ENCODE assay signal across 29 cellular contexts in genomic region chr22:50454556-50455075, GRCh38. TPM values are rescaled to one million over a fixed set of nuclear protein-coding genes. Genes with fewer than 3 reads are reported as not detected.
"Had no signal": no experiment of that assay in that cellular context is flagged by ENCODE, and none has a peak within 500 bp of the region (broad histone marks: within the 10 kb centered on the region; RNA-seq: fewer than 3 reads in every experiment).

No MANE protein-coding gene starts in this region.

- H3K4me3 Mint-ChIP-seq: activated CD4-positive, alpha-beta memory T cell treated with anti-CD3 and anti-CD28 coated beads for 36 hours; activated CD4-positive, alpha-beta T cell treated with anti-CD3 and anti-CD28 coated beads, Interleukin-2, amount 10 ng/mL, durations not matched to agents 7 days and 5 days; activated naive CD4-positive, alpha-beta T cell treated with anti-CD3 and anti-CD28 coated beads, Interleukin-2, amount 50 U/mL, for 24 hours; activated T-helper 1 cell treated with anti-CD3 and anti-CD28 coated beads, Interleukin-12 subunit alpha, Interleukin-12 subunit beta, Interleukin-2, Interleukin-4 antibody, amounts not matched to agents 30 ng/mL and 10 ng/mL and 1 ng/mL, durations not matched to agents 14 hours and 24 hours and 36 hours; T-helper 1 cell treated with Interleukin-12 subunit alpha and Interleukin-12 subunit beta and Interleukin-4 antibody, amounts not matched to agents 30 μg/mL and 1 μg/mL, for 36 hours had no signal

- FAIRE-seq: bronchial epithelial cell had no signal

- H3K27me3 Mint-ChIP-seq: activated CD4-positive, alpha-beta memory T cell treated with anti-CD3 and anti-CD28 coated beads for 36 hours; activated CD4-positive, alpha-beta T cell treated with anti-CD3 and anti-CD28 coated beads, Interleukin-2, amount 10 ng/mL, durations not matched to agents 7 days and 5 days; activated naive CD4-positive, alpha-beta T cell treated with anti-CD3 and anti-CD28 coated beads, Interleukin-2, amount 50 U/mL, for 24 hours had no signal

- ATAC-seq: SK-N-SH treated with all-trans-retinoic acid at 6 μM for 48 hours had no signal

- H3K9me3 ChIP-seq: Peyer's patch, SJSA1 had no signal

- H3K27ac Mint-ChIP-seq: activated CD4-positive, alpha-beta T cell treated with anti-CD3 and anti-CD28 coated beads, Interleukin-2, amount 10 ng/mL, durations not matched to agents 7 days and 5 days; activated T-helper 1 cell treated with anti-CD3 and anti-CD28 coated beads, Interleukin-12 subunit alpha, Interleukin-12 subunit beta, Interleukin-2, Interleukin-4 antibody, amounts not matched to agents 30 ng/mL and 10 ng/mL and 1 ng/mL, durations not matched to agents 14 hours and 24 hours and 36 hours; T-helper 1 cell treated with Interleukin-12 subunit alpha and Interleukin-12 subunit beta and Interleukin-4 antibody, amounts not matched to agents 30 μg/mL and 1 μg/mL, for 36 hours had no signal

- H3K27ac ChIP-seq: Peyer's patch, SJSA1 had no signal

- H3K27me3 ChIP-seq: Peyer's patch, SJSA1 had no signal

- H3K9me3 Mint-ChIP-seq: activated CD4-positive, alpha-beta memory T cell treated with anti-CD3 and anti-CD28 coated beads for 36 hours; activated CD4-positive, alpha-beta T cell treated with anti-CD3 and anti-CD28 coated beads, Interleukin-2, amount 10 ng/mL, durations not matched to agents 7 days and 5 days; activated naive CD4-positive, alpha-beta T cell treated with anti-CD3 and anti-CD28 coated beads, Interleukin-2, amount 50 U/mL, for 24 hours; activated T-helper 1 cell treated with anti-CD3 and anti-CD28 coated beads, Interleukin-12 subunit alpha, Interleukin-12 subunit beta, Interleukin-2, Interleukin-4 antibody, amounts not matched to agents 30 ng/mL and 10 ng/mL and 1 ng/mL, durations not matched to agents 14 hours and 24 hours and 36 hours; T-helper 1 cell treated with Interleukin-12 subunit alpha and Interleukin-12 subunit beta and Interleukin-4 antibody, amounts not matched to agents 30 μg/mL and 1 μg/mL, for 36 hours had no signal

- DNase-seq: activated CD4-positive, alpha-beta memory T cell treated with anti-CD3 and anti-CD28 coated beads for 36 hours; activated CD4-positive, alpha-beta T cell treated with anti-CD3 and anti-CD28 coated beads, Interleukin-2, amount 10 ng/mL, durations not matched to agents 7 days and 5 days; activated CD4-positive, CD25-positive, alpha-beta regulatory T cell; activated CD8-positive, alpha-beta memory T cell treated with anti-CD3 and anti-CD28 coated beads, Interleukin-2, amount 50 U/mL, for 4 hours; activated effector memory CD4-positive, alpha-beta T cell treated with Interleukin-2 at 50 U/mL for 16 hours; activated naive CD4-positive, alpha-beta T cell; aorta; IMR-90; KG1; NCI-H1092; NCI-H1417; NCI-H1930; NCI-H2171 treated with DMSO at 0.1 percent for 48 hours; NCI-H226; NCI-H510A; NCI-H526 treated with DMSO at 0.1 percent for 48 hours; NCI-H82; OCI-M1; Peyer's patch; SHP77; T-helper 9 cell had no signal

- H3K4me3 ChIP-seq: Peyer's patch, SJSA1 had no signal

- H3K4me1 ChIP-seq: SJSA1 had no signal

RNA-seq across cellular contexts. Expression of gene ADM2, which starts 26.7 kb away (rescaled TPM):
- total RNA-seq: LHCN-M2 had no signal

RNA-seq across cellular contexts. Expression of gene MIOX, which starts 32.0 kb away (rescaled TPM):
- total RNA-seq: aorta, bronchial epithelial cell, IMR-90, LHCN-M2, M059J, Peyer's patch, SJSA1 had no signal
- polyA plus RNA-seq: aorta, IMR-90 had no signal
